In genomic region chr6:7906741-7907140, GRCh38 we compare ENCODE assay signal across 19 cellular contexts. TPM values are rescaled to one million over a fixed set of nuclear protein-coding genes. Genes with fewer than 3 reads are reported as not detected.
DNase-seq lines count a peak whose midpoint lies in the region; ATAC-seq and TF ChIP-seq lines count a peak whose summit lies in the region.
"Had no signal": no experiment of that assay in that cellular context is flagged by ENCODE, and none has a peak within 500 bp of the region (broad histone marks: within the 10 kb centered on the region; RNA-seq: fewer than 3 reads in every experiment).

No MANE protein-coding gene starts in this region.

- H3K4me2 ChIP-seq in KMS-11, result peak overlapping the region; percentile 81

- H3K4me3 ChIP-seq in GM12864 (ENCODE audit: low read depth, low read length) (peak overlapping the region; percentile 53), KMS-11 (IDR thresholded peaks at IDR 0.05; ENCODE audit: insufficient read depth, low read depth, low read length) (no peak overlapping the region)
- H3K4me3 ChIP-seq: Peyer's patch had no signal

- TF ChIP-seq CTCF in GM12864 (IDR thresholded peaks at IDR 0.05; ENCODE audit: low read depth, low read length, missing control alignments) (no peak), KMS-11 (conservative IDR thresholded peaks at IDR 0.05; ENCODE audit: low read depth, low read length) (no peak), activated B cell treated with CpG ODN at 0.5 μM for 24 hours (IDR thresholded peaks at IDR 0.05) (no peak), nephron (IDR thresholded peaks at IDR 0.05; ENCODE audit: unreplicated experiment in 3 of 3) (no peak)

- peaks cover 36% of the 10 kb centered on the region; the same call in 1 of the 2 replicates for H3K36me3 ChIP-seq in KMS-11 (ENCODE audit: insufficient read depth)

- H3K9ac ChIP-seq in KMS-11, result peak overlapping the region; percentile 95

- H3K27ac Mint-ChIP-seq in activated B cell treated with CpG ODN at 0.5 μM for 24 hours, result peak overlapping the region; percentile 19
- no peak overlapping the region for H3K27ac Mint-ChIP-seq in nephron
- H3K27ac Mint-ChIP-seq: CD4-positive, CD25-positive, alpha-beta regulatory T cell had no signal

- H3K9me3 Mint-ChIP-seq in activated B cell treated with CpG ODN at 0.5 μM for 24 hours (no peaks in the 10 kb centered on the region), nephron (no peaks in the 10 kb centered on the region)
- H3K9me3 Mint-ChIP-seq: CD4-positive, CD25-positive, alpha-beta regulatory T cell had no signal

- intact Hi-C loops in activated B cell treated with CpG ODN at 0.5 μM for 24 hours (cut with micrococcal nuclease), result no loop called here

- no peak overlapping the region for H3K4me3 Mint-ChIP-seq in activated B cell treated with CpG ODN at 0.5 μM for 24 hours
- H3K4me3 Mint-ChIP-seq in nephron, result peak overlapping the region in 2 of 3 experiments; percentile 60 to 64

- peaks cover 92% of the 10 kb centered on the region for H3K79me2 ChIP-seq in KMS-11 (ENCODE audit: insufficient read depth, low read depth)

- H3K27ac ChIP-seq in KMS-11, result peak overlapping the region; percentile 91
- H3K27ac ChIP-seq: Peyer's patch had no signal

- H3K36me3 Mint-ChIP-seq in activated B cell treated with CpG ODN at 0.5 μM for 24 hours (ENCODE audit: low read depth) (peaks cover 34% of the 10 kb centered on the region), nephron (ENCODE audit: low read depth) (peaks cover 24% of the 10 kb centered on the region)

- H2AFZ ChIP-seq in KMS-11 (ENCODE audit: low read depth), result no peak overlapping the region

- ATAC-seq in activated B cell treated with CpG ODN at 0.5 μM for 24 hours (ENCODE audit: low read depth) (no peak), HG03354 (IDR thresholded peaks at IDR 0.05; ENCODE audit: poor library complexity, severe bottlenecking, unreplicated experiment) (no peak)

- H3K4me1 ChIP-seq in KMS-11 (ENCODE audit: low read depth, poor library complexity, severe bottlenecking), result peaks cover 69% of the 10 kb centered on the region

- peaks cover 34% of the 10 kb centered on the region for H4K20me1 ChIP-seq in KMS-11 (ENCODE audit: insufficient read depth)

- peaks cover 32% of the 10 kb centered on the region for H3K4me1 Mint-ChIP-seq in activated B cell treated with CpG ODN at 0.5 μM for 24 hours
- peaks cover 17% of the 10 kb centered on the region for H3K4me1 Mint-ChIP-seq in nephron

- POLR2A ChIA-PET in activated B cell treated with CpG ODN at 0.5 μM for 24 hours (lab: Charles Lee), result interaction anchor here (0.7 kb wide), 2 partner anchors 9 to 15 kb away, joined by 3 to 4 read pairs; no protein-coding TSS in a partner anchor

- no peak for DNase-seq in GM12864 (ENCODE audit: low read depth)
- DNase-seq in activated B cell treated with CpG ODN at 0.5 μM for 24 hours, result no peak
- no peak for DNase-seq in activated CD4-positive, alpha-beta T cell treated with anti-CD3 and anti-CD28 coated beads for 48 hours
- no peak for DNase-seq in retina
- DNase-seq: CD4-positive, CD25-positive, alpha-beta regulatory T cell; COR-L47; DMS 273 treated with DMSO at 0.1 percent for 48 hours; DMS79 treated with DMSO at 0.1 percent for 48 hours; KBM-7; NCI-H1105; NCI-H146; NCI-H2029; NCI-H2227 treated with DMSO at 0.1 percent for 48 hours; NCI-H510A; NK-92 treated with Interleukin-12 subunit alpha and Interleukin-12 subunit beta, amount 100 ng/mL, for 24 hours had no signal

- no peaks in the 10 kb centered on the region for H3K27me3 Mint-ChIP-seq in activated B cell treated with CpG ODN at 0.5 μM for 24 hours
- H3K27me3 Mint-ChIP-seq in nephron (ENCODE audit: low read depth), result no peaks in the 10 kb centered on the region
- H3K27me3 Mint-ChIP-seq: CD4-positive, CD25-positive, alpha-beta regulatory T cell had no signal

- no peaks in the 10 kb centered on the region; the same call in 1 of the 2 replicates for H3K27me3 ChIP-seq in KMS-11 (ENCODE audit: insufficient read depth, low read depth)
- H3K27me3 ChIP-seq: Peyer's patch had no signal

- CTCF ChIA-PET in activated B cell treated with CpG ODN at 0.5 μM for 24 hours (lab: Charles Lee), result no interaction called here

RNA-seq across cellular contexts. Expression of gene TXNDC5, which starts 3.8 kb away (rescaled TPM):
- total RNA-seq in activated B cell treated with CpG ODN at 0.5 μM for 24 hours, result 68.2 TPM in 2 replicates
